In the genomic region with DNA sequence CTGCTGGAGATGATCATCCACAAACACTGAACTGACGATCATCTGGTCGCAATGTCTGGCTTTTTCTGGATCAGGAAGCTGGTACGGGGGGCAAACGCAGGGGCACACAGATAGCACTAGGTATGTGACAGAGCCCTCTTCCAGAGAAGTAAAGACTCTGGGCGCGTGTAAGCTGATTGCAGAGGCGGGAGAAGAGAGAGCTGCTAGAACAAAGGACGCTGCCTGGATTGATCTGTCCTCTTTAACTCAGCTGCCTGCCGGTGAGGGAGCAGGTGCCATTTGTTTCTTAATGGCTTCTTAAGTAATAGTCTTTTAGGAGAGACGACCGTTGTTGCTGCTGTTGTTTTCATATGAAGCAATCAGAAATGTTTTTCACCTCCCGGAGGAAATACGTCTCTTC, we compare ENCODE assay signal across 23 cellular contexts.
DNase-seq lines count a peak whose midpoint lies in the region; ATAC-seq and TF ChIP-seq lines count a peak whose summit lies in the region.
"Had no signal": no experiment of that assay in that cellular context is flagged by ENCODE, and none has a peak within 500 bp of the region (broad histone marks: within the 10 kb centered on the region; RNA-seq: fewer than 3 reads in every experiment).

No MANE protein-coding gene starts in this region.

- H3K27ac ChIP-seq in neutrophil, result peak overlapping the region; percentile 63
- H3K27ac ChIP-seq: coronary artery, ovary, thyroid gland had no signal

- H3K9me3 ChIP-seq in neutrophil, result no peaks in the 10 kb centered on the region
- H3K9me3 ChIP-seq: ovary, thyroid gland had no signal

- DNase-seq in NCI-H1417 (lab: John Stamatoyannopoulos, UW), result peak; percentile 67 to 91 (median 71)
- peak; percentile 71 for DNase-seq in NCI-H2107 (lab: John Stamatoyannopoulos, UW)
- DNase-seq in NCI-H82 (lab: John Stamatoyannopoulos, UW), result peak; percentile 82
- no peak for DNase-seq in middle frontal gyrus (ENCODE audit: extremely low spot score, low spot score)
- DNase-seq in HT-29 (ENCODE audit: low spot score), result no peak
- DNase-seq: activated B cell treated with CpG ODN at 0.5 μM for 24 hours; activated CD4-positive, alpha-beta T cell treated with anti-CD3 and anti-CD28 coated beads, Interleukin-2, amount 50 U/mL, for 48 hours; activated T-cell treated with anti-CD3 and anti-CD28 coated beads for 4 hours; CD4-positive, CD25-positive, alpha-beta regulatory T cell; DMS 273 treated with DMSO at 0.1 percent for 48 hours; KG1; MV-4-11; NCI-H446 treated with DMSO at 0.1 percent for 48 hours; ovary; right cardiac atrium; stimulated activated CD4-positive, alpha-beta T cell treated with anti-CD3 and anti-CD28 coated beads, Interleukin-4, amount 100 ng/mL, for 4 hours; stimulated activated naive CD8-positive, alpha-beta T cell treated with anti-CD3 and anti-CD28 coated beads, Interleukin-15, Interleukin-2, amounts not matched to agents 100 U/mL and 50 U/mL, for 24 hours; T1000; thyroid gland had no signal

- no peak overlapping the region for H3K4me3 ChIP-seq in neutrophil (ENCODE audit: low read depth in 1 of 2, low read length in 1 of 2)
- H3K4me3 ChIP-seq: coronary artery, ovary, thyroid gland had no signal

- peaks cover 5 to 9% of the 10 kb centered on the region in 2 experiments for H3K4me1 ChIP-seq in neutrophil (ENCODE audit: control insufficient read depth in 1 of 2, insufficient read depth in 1 of 2, low read depth in 1 of 2, low read length in 1 of 2)
- H3K4me1 ChIP-seq: thyroid gland had no signal

- H3K36me3 ChIP-seq in neutrophil, result peaks cover 97% of the 10 kb centered on the region
- H3K36me3 ChIP-seq: ovary, thyroid gland had no signal

- no peak for TF ChIP-seq CTCF in neutrophil (IDR thresholded peaks at IDR 0.05)

- ATAC-seq in HG03469 (IDR thresholded peaks at IDR 0.05; ENCODE audit: unreplicated experiment), result no peak
- ATAC-seq: HCT116; right cardiac atrium; stimulated activated naive CD8-positive, alpha-beta T cell treated with anti-CD3 and anti-CD28 coated beads, Interleukin-15, Interleukin-2, amounts not matched to agents 100 U/mL and 50 U/mL, for 24 hours had no signal

- no peaks in the 10 kb centered on the region for H3K27me3 ChIP-seq in neutrophil
- H3K27me3 ChIP-seq: ovary, thyroid gland had no signal

Comparison
In these comparisons a context has a peak if more than half of its experiments do, and no peak if none do; other contexts are left out.
1. DNase-seq: peak in NCI-H1417 (3 of 3), NCI-H2107 (single experiment) and NCI-H82 (single experiment); none in middle frontal gyrus (single experiment) and HT-29 (single experiment).